8 cellular contexts compared by ENCODE assay signal in the genomic region with DNA sequence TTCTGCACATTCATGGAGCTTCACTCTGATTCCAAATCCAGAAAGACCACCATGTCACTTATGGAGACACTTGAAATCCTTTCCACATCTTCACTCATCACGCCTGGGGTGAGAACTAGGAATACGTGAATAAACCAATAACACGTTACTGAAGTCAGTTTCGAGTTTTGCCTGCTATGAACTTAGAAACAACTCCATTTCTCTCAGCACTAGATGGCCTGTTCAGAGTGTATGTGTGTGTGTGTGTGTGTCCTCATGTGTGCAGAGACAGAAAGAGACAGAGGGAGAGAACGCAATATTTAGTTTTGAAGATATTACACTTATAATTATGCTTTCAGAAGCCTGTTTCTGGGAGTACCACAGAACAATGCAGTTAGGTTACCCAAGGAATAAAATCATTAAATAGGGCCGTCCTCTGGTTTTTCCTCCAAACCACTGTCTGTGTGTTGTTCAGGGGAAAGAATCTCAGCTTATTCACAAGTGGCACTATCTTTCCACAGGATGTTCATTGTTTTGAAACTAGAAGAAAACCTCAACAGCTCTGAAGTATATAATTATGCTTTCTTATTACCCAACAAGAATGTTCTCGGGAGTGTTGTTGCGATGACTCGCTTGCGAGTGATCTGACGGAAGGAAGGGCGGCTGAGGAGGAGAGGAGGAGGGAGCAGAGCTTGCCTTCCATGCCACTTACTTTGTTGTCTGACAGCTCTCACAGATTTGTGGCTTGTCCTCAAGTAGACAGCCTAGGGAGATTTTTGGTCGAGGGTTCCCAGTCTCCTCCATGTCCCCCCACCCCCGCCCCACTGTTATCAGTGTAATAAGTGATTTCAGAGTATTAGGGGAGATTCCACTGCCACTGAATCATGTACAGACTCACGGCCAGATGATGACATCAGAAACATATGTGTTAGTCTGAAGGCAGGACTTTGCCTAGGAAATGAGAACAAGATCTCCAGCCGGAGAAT.
A peak's percentile ranks its signal among the peaks of the same experiment; 100 is the strongest.
DNase-seq lines count a peak whose midpoint lies in the region; ATAC-seq and TF ChIP-seq lines count a peak whose summit lies in the region.

No MANE protein-coding gene starts in this region.

- H3K36me3 Mint-ChIP-seq in osteocyte (ENCODE audit: unreplicated experiment): no peaks in the 10 kb centered on the region

- no peak overlapping the region for H3K4me3 ChIP-seq in vagina

- no peaks in the 10 kb centered on the region for H3K9me3 ChIP-seq in vagina

- intact Hi-C loops in vagina (cut with DNase I): no loop called here

- H3K27me3 Mint-ChIP-seq in osteocyte (ENCODE audit: unreplicated experiment): no peaks in the 10 kb centered on the region

- H3K36me3 ChIP-seq in vagina: no peaks in the 10 kb centered on the region

- H3K27ac Mint-ChIP-seq in osteocyte (ENCODE audit: unreplicated experiment): peak overlapping the region; percentile 97

- TF ChIP-seq CTCF in osteocyte (IDR thresholded peaks at IDR 0.05) (no peak), vagina (IDR thresholded peaks at IDR 0.05) (no peak)

- H3K4me3 Mint-ChIP-seq in osteocyte (ENCODE audit: unreplicated experiment): peak overlapping the region; percentile 51

- H3K27me3 ChIP-seq in vagina: no peaks in the 10 kb centered on the region

- H3K27ac ChIP-seq in epithelial cell of prostate (peak overlapping the region; percentile 98), vagina (peak overlapping the region; percentile 45)

- peaks cover 22% of the 10 kb centered on the region for H3K4me1 Mint-ChIP-seq in osteocyte (ENCODE audit: unreplicated experiment)

- in situ Hi-C loops in KBM-7 (cut with MboI; ENCODE audit: low pct_unique_long_range_greater_than_20kb, low sequenced_read_pairs): no loop called here

- no peak for ATAC-seq in GM21390 (IDR thresholded peaks at IDR 0.05; ENCODE audit: unreplicated experiment)

- peak in 1 of 2 donors; percentile 7 for TF ChIP-seq POLR2A in vagina (IDR thresholded peaks at IDR 0.05)

- H3K4me1 ChIP-seq in vagina: no peaks in the 10 kb centered on the region

- peak; percentile 30 for DNase-seq in NK-92 treated with Interleukin-12 subunit alpha and Interleukin-12 subunit beta, amount 100 ng/mL, for 24 hours (lab: John Stamatoyannopoulos, UW)
- DNase-seq in NK-92 (lab: John Stamatoyannopoulos, UW; ENCODE audit: unreplicated experiment): no peak
- DNase-seq in activated CD8-positive, alpha-beta memory T cell treated with anti-CD3 and anti-CD28 coated beads for 1 hour (ENCODE audit: extremely low read depth in 1 of 2, low read depth in 1 of 2): peak; percentile 30 to 57
- peak; percentile 61 for DNase-seq in epithelial cell of prostate (ENCODE audit: low read depth, low spot score)
- DNase-seq in osteocyte (ENCODE audit: extremely low spot score, unreplicated experiment): no peak
- DNase-seq in vagina (ENCODE audit: extremely low spot score in 2 of 2): peak in 1 of 2 donors; percentile 92
- no peak for DNase-seq in KBM-7

- H3K9me3 Mint-ChIP-seq in osteocyte (ENCODE audit: unreplicated experiment): no peaks in the 10 kb centered on the region

Comparison
In these comparisons a context has a peak if more than half of its experiments do, and no peak if none do; other contexts are left out.
1. DNase-seq: peak in NK-92 treated with Interleukin-12 subunit alpha and Interleukin-12 subunit beta, amount 100 ng/mL, for 24 hours (single experiment), activated CD8-positive, alpha-beta memory T cell treated with anti-CD3 and anti-CD28 coated beads for 1 hour (2 of 2) and epithelial cell of prostate (single experiment); none in NK-92 (single experiment), osteocyte (single experiment) and KBM-7 (single experiment).